27 cellular contexts compared by ENCODE assay signal in genomic region chr10:5018150-5018549, GRCh38. TPM values are rescaled to one million over a fixed set of nuclear protein-coding genes. Genes with fewer than 3 reads are reported as not detected.
A peak's percentile ranks its signal among the peaks of the same experiment; 100 is the strongest.
DNase-seq lines count a peak whose midpoint lies in the region; ATAC-seq, FAIRE-seq and TF ChIP-seq lines count a peak whose summit lies in the region.
"Had no signal": no experiment of that assay in that cellular context is flagged by ENCODE, and none has a peak within 500 bp of the region (broad histone marks: within the 10 kb centered on the region; RNA-seq: fewer than 3 reads in every experiment).

No MANE protein-coding gene starts in this region.

- H3K9me3 Mint-ChIP-seq in Calu3 (ENCODE audit: low read depth, unreplicated experiment) = peaks cover 2% of the 10 kb centered on the region
- H3K9me3 Mint-ChIP-seq: activated CD4-positive, alpha-beta T cell treated with anti-CD3 and anti-CD28 coated beads, Interleukin-2, amount 10 ng/mL, durations not matched to agents 24 days and 14 days; activated naive CD4-positive, alpha-beta T cell treated with anti-CD3 and anti-CD28 coated beads, Interleukin-2, amount 50 U/mL, for 72 hours; activated T-helper 2 cell treated with anti-CD3 and anti-CD28 coated beads, Interferon-gamma antibody, Interleukin-2, Interleukin-4, amounts not matched to agents 10 μg/mL and 5 μg/mL and 100 μg/mL, durations not matched to agents 14 hours and 24 hours and 36 hours; naive thymus-derived CD4-positive, alpha-beta T cell had no signal

- BruUV-seq in Calu3 (replicated peaks; lab: Mats Ljungman, UMichigan) = no TSS peak

- DNase-seq in Calu3 (no peak), adipocyte (ENCODE audit: low read depth) (peak; percentile 35), HTR-8/SVneo (ENCODE audit: insufficient read length, low spot score) (no peak), NCI-H1048 (lab: John Stamatoyannopoulos, UW) (no peak), tibial artery (no peak)
- DNase-seq: activated CD8-positive, alpha-beta memory T cell treated with anti-CD3 and anti-CD28 coated beads for 24 hours; activated T-cell treated with anti-CD3 and anti-CD28 coated beads for 4 hours; cortex of kidney; foreskin melanocyte; naive thymus-derived CD4-positive, alpha-beta T cell; NCI-H1092; NCI-H1694; NCI-H82; nucleus accumbens; SW 1271; T1000 had no signal

- no peak overlapping the region for H3K4me3 ChIP-seq in adipocyte (ENCODE audit: low read length)
- no peak overlapping the region for H3K4me3 ChIP-seq in gastroesophageal sphincter
- H3K4me3 ChIP-seq in subcutaneous abdominal adipose tissue (ENCODE audit: low read depth in 1 of 5, low read length in 5 of 5) = no peak overlapping the region
- no peak overlapping the region for H3K4me3 ChIP-seq in tibial artery
- H3K4me3 ChIP-seq: BLaER1, cardiac muscle cell, heart right ventricle had no signal

- ATAC-seq in gastroesophageal sphincter = no peak
- ATAC-seq: activated naive CD4-positive, alpha-beta T cell treated with anti-CD3 and anti-CD28 coated beads, Interleukin-2, amount 50 U/mL, for 72 hours; naive thymus-derived CD4-positive, alpha-beta T cell; stimulated activated effector memory CD8-positive, alpha-beta T cell treated with anti-CD3 and anti-CD28 coated beads, Interleukin-12 subunit alpha, Interleukin-12 subunit beta, amount 100 ng/mL, for 72 hours had no signal

- H3K9me3 ChIP-seq in adipocyte (ENCODE audit: control insufficient read depth, low read length) = no peaks in the 10 kb centered on the region
- no peaks in the 10 kb centered on the region for H3K9me3 ChIP-seq in gastroesophageal sphincter
- H3K9me3 ChIP-seq in subcutaneous abdominal adipose tissue (ENCODE audit: control insufficient read depth in 5 of 5, low read length in 5 of 5) = no peaks in the 10 kb centered on the region
- H3K9me3 ChIP-seq in tibial artery = no peaks in the 10 kb centered on the region
- H3K9me3 ChIP-seq: BLaER1, heart right ventricle had no signal

- H3K27me3 Mint-ChIP-seq in Calu3 (ENCODE audit: unreplicated experiment) = no peaks in the 10 kb centered on the region
- H3K27me3 Mint-ChIP-seq: activated CD4-positive, alpha-beta T cell treated with anti-CD3 and anti-CD28 coated beads, Interleukin-2, amount 10 ng/mL, durations not matched to agents 24 days and 14 days had no signal

- H3K36me3 ChIP-seq in adipocyte (ENCODE audit: control insufficient read depth, insufficient read depth, low read length, severe bottlenecking) = no peaks in the 10 kb centered on the region
- H3K36me3 ChIP-seq in gastroesophageal sphincter = no peaks in the 10 kb centered on the region
- H3K36me3 ChIP-seq in subcutaneous abdominal adipose tissue (ENCODE audit: control insufficient read depth in 5 of 5, insufficient read depth in 5 of 5, low read length in 5 of 5) = no peaks in the 10 kb centered on the region
- no peaks in the 10 kb centered on the region for H3K36me3 ChIP-seq in tibial artery
- H3K36me3 ChIP-seq: BLaER1, cardiac muscle cell, heart right ventricle had no signal

- FAIRE-seq in HTR-8/SVneo (lab: Jason Lieb, UNC) = no peak

- TF ChIP-seq CTCF in Calu3 (IDR thresholded peaks at IDR 0.05; ENCODE audit: unreplicated experiment) = no peak
- TF ChIP-seq CTCF in gastroesophageal sphincter (IDR thresholded peaks at IDR 0.05) = no peak
- TF ChIP-seq CTCF in tibial artery (IDR thresholded peaks at IDR 0.05) = no peak

- H3K36me3 Mint-ChIP-seq in Calu3 (ENCODE audit: insufficient read depth, unreplicated experiment) = no peaks in the 10 kb centered on the region
- H3K36me3 Mint-ChIP-seq: activated naive CD4-positive, alpha-beta T cell treated with anti-CD3 and anti-CD28 coated beads, Interleukin-2, amount 50 U/mL, for 72 hours; mesothelial cell of epicardium; naive thymus-derived CD4-positive, alpha-beta T cell; stimulated activated effector memory CD8-positive, alpha-beta T cell treated with anti-CD3 and anti-CD28 coated beads, Interleukin-12 subunit alpha, Interleukin-12 subunit beta, amount 100 ng/mL, for 72 hours had no signal

- H3K27me3 ChIP-seq in adipocyte (replicated peaks; ENCODE audit: control insufficient read depth, insufficient read depth, low read length) (no peaks in the 10 kb centered on the region), gastroesophageal sphincter (no peaks in the 10 kb centered on the region), subcutaneous abdominal adipose tissue (ENCODE audit: control insufficient read depth in 5 of 5, insufficient read depth in 4 of 5, low read length in 5 of 5) (no peaks in the 10 kb centered on the region), tibial artery (no peaks in the 10 kb centered on the region)
- H3K27me3 ChIP-seq: BLaER1, cardiac muscle cell, heart right ventricle had no signal

- H3K4me1 ChIP-seq in adipocyte (ENCODE audit: control insufficient read depth, insufficient read depth, low read length) = peaks cover 70% of the 10 kb centered on the region
- peaks cover 3 to 25% (median 8%) of the 10 kb centered on the region in 3 donors for H3K4me1 ChIP-seq in gastroesophageal sphincter
- peaks cover 0 to 44% (median 31%) of the 10 kb centered on the region in 5 donors for H3K4me1 ChIP-seq in subcutaneous abdominal adipose tissue (ENCODE audit: control insufficient read depth in 5 of 5, insufficient read depth in 5 of 5, low read length in 5 of 5)
- peaks cover 0 to 34% (median 24%) of the 10 kb centered on the region in 4 donors for H3K4me1 ChIP-seq in tibial artery
- H3K4me1 ChIP-seq: BLaER1 had no signal

- H3K9ac ChIP-seq in adipocyte (ENCODE audit: low read length) = peak overlapping the region; percentile 85
- H3K9ac ChIP-seq in subcutaneous abdominal adipose tissue (ENCODE audit: low read length in 5 of 5) = peak overlapping the region in 3 of 5 donors; percentile 12 to 46 (median 42)
- H3K9ac ChIP-seq: BLaER1 had no signal

- TF ChIP-seq POLR2A in gastroesophageal sphincter (IDR thresholded peaks at IDR 0.05) = no peak

- H3K27ac ChIP-seq in gastroesophageal sphincter = peak overlapping the region in 3 of 4 donors; percentile 10 to 51 (median 33)
- H3K27ac ChIP-seq in subcutaneous abdominal adipose tissue (ENCODE audit: low read depth, low read length) = peak overlapping the region; percentile 98
- H3K27ac ChIP-seq in tibial artery = peak overlapping the region in 1 of 2 donors; percentile 49
- H3K27ac ChIP-seq: BLaER1, cardiac muscle cell had no signal

- no peak overlapping the region for H3K4me3 Mint-ChIP-seq in Calu3 (ENCODE audit: low read depth, unreplicated experiment)
- H3K4me3 Mint-ChIP-seq: activated CD4-positive, alpha-beta T cell treated with anti-CD3 and anti-CD28 coated beads, Interleukin-2, amount 10 ng/mL, durations not matched to agents 24 days and 14 days; mesothelial cell of epicardium; naive thymus-derived CD4-positive, alpha-beta T cell; stimulated activated effector memory CD8-positive, alpha-beta T cell treated with anti-CD3 and anti-CD28 coated beads, Interleukin-12 subunit alpha, Interleukin-12 subunit beta, amount 100 ng/mL, for 72 hours had no signal

- intact Hi-C loops in Calu3 (cut with micrococcal nuclease; ENCODE audit: unreplicated experiment) (loop anchor here (5.0 kb wide), 1 partner anchor 414 kb away; no protein-coding TSS in a partner anchor), tibial artery (cut with DNase I; ENCODE audit: low total_unique reads) (no loop called here)

- peak overlapping the region; percentile 90 for H3K27ac Mint-ChIP-seq in Calu3 (ENCODE audit: unreplicated experiment)
- H3K27ac Mint-ChIP-seq: activated CD4-positive, alpha-beta T cell treated with anti-CD3 and anti-CD28 coated beads, Interleukin-2, amount 10 ng/mL, durations not matched to agents 24 days and 14 days; activated naive CD4-positive, alpha-beta T cell treated with anti-CD3 and anti-CD28 coated beads, Interleukin-2, amount 50 U/mL, for 72 hours; activated T-helper 2 cell treated with anti-CD3 and anti-CD28 coated beads, Interferon-gamma antibody, Interleukin-2, Interleukin-4, amounts not matched to agents 10 μg/mL and 5 μg/mL and 100 μg/mL, durations not matched to agents 14 hours and 24 hours and 36 hours; mesothelial cell of epicardium; naive thymus-derived CD4-positive, alpha-beta T cell; stimulated activated effector memory CD8-positive, alpha-beta T cell treated with anti-CD3 and anti-CD28 coated beads, Interleukin-12 subunit alpha, Interleukin-12 subunit beta, amount 100 ng/mL, for 72 hours had no signal

- H3K4me1 Mint-ChIP-seq in Calu3 (ENCODE audit: low read depth, unreplicated experiment) = peaks cover 87% of the 10 kb centered on the region
- H3K4me1 Mint-ChIP-seq: activated CD4-positive, alpha-beta T cell treated with anti-CD3 and anti-CD28 coated beads, Interleukin-2, amount 10 ng/mL, durations not matched to agents 24 days and 14 days; naive thymus-derived CD4-positive, alpha-beta T cell; stimulated activated effector memory CD8-positive, alpha-beta T cell treated with anti-CD3 and anti-CD28 coated beads, Interleukin-12 subunit alpha, Interleukin-12 subunit beta, amount 100 ng/mL, for 72 hours had no signal

- 15 to 24% methylated on average over 2 to 3 of the region's 3 CpGs for WGBS in gastroesophageal sphincter (ENCODE audit: low coverage in 1 of 2), 2 donors

- TF ChIP-seq EP300 in gastroesophageal sphincter (IDR thresholded peaks at IDR 0.05) = no peak

- CTCF ChIA-PET in Calu3 (lab: Charles Lee) = no interaction called here

RNA-seq across cellular contexts. Expression of gene AKR1C2, which starts 14.5 kb away (rescaled TPM):
- total RNA-seq in Calu3 (2022) = 10.6 and 13.2 TPM in 2 replicates
- total RNA-seq in gastroesophageal sphincter = 10 to 100 TPM; 13.5 to 48.3 (median 17.7) TPM
- total RNA-seq: activated CD4-positive, alpha-beta T cell treated with anti-CD3 and anti-CD28 coated beads, Interleukin-2, amount 10 ng/mL, durations not matched to agents 24 days and 14 days; activated naive CD4-positive, alpha-beta T cell treated with anti-CD3 and anti-CD28 coated beads, Interleukin-2, amount 50 U/mL, for 72 hours; activated T-helper 2 cell treated with anti-CD3 and anti-CD28 coated beads, Interferon-gamma antibody, Interleukin-2, Interleukin-4, amounts not matched to agents 10 μg/mL and 5 μg/mL and 100 μg/mL, durations not matched to agents 14 hours and 24 hours and 36 hours; G401 had no signal

RNA-seq across cellular contexts. Expression of gene AKR1C1, which starts 54.9 kb away (rescaled TPM):
- total RNA-seq in Calu3 (2022) (10.2 and 17.3 TPM in 2 replicates), gastroesophageal sphincter (100 to 1,000 TPM in 3 of 4 donors, 10 to 100 TPM in 1; 81.9 to 307 (median 222) TPM)
